In the genomic region with DNA sequence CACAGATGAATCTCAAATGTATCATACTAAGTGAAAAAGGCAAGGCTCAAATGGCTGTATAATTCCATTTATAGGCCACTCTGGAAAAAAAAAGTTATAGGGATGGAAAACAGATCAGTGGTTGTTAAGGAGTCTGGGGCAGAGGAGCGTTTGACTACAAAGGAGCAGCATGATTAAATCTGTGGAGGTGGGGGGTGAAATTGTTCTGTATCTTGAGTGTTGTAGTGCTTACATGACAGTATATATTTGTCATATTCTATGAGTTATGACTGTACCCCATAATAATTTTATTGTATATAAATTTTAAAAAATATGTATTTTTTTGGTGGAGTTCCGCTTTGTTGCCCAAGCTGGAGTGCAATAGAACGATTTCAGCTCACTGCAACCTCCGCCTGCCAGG, we compare ENCODE assay signal across 1 cellular context.
TF ChIP-seq lines count a peak whose summit lies in the region.

No MANE protein-coding gene starts in this region.

TF ChIP-seq in GM12878, 131 proteins besides CTCF, POLR2A, EP300 and RAD21:
- no peak for TF ChIP-seq CHD2 (IDR thresholded peaks at IDR 0.05; ENCODE audit: borderline replicate concordance, low read depth, low read length)
- TF ChIP-seq E4F1 (IDR thresholded peaks at IDR 0.05; ENCODE audit: borderline replicate concordance, partially characterized antibody) = no peak
- TF ChIP-seq, protein P1, sequence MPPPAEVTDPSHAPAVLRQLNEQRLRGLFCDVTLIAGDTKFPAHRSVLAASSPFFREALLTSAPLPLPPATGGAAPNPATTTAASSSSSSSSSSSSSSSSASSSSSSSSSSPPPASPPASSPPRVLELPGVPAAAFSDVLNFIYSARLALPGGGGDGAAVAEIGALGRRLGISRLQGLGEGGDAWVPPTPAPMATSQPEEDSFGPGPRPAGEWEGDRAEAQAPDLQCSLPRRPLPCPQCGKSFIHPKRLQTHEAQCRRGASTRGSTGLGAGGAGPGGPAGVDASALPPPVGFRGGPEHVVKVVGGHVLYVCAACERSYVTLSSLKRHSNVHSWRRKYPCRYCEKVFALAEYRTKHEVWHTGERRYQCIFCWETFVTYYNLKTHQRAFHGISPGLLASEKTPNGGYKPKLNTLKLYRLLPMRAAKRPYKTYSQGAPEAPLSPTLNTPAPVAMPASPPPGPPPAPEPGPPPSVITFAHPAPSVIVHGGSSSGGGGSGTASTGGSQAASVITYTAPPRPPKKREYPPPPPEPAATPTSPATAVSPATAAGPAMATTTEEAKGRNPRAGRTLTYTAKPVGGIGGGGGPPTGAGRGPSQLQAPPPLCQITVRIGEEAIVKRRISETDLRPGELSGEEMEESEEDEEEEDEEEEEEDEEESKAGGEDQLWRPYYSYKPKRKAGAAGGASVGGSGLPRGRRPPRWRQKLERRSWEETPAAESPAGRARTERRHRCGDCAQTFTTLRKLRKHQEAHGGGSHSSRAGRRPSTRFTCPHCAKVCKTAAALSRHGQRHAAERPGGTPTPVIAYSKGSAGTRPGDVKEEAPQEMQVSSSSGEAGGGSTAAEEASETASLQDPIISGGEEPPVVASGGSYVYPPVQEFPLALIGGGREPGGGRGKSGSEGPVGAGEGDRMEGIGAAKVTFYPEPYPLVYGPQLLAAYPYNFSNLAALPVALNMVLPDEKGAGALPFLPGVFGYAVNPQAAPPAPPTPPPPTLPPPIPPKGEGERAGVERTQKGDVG (CRISPR knock-in tag; IDR thresholded peaks at IDR 0.05) = no peak
- no peak for TF ChIP-seq KDM1A (IDR thresholded peaks at IDR 0.05; ENCODE audit: borderline replicate concordance)
- no peak for TF ChIP-seq CHD4 (IDR thresholded peaks at IDR 0.05)
- TF ChIP-seq ZNF217 (IDR thresholded peaks at IDR 0.05) = no peak
- no peak for TF ChIP-seq STAT1 (conservative IDR thresholded peaks at IDR 0.05)
- no peak for TF ChIP-seq CEBPB (IDR thresholded peaks at IDR 0.05; ENCODE audit: borderline replicate concordance in 1 of 2, low read depth in 2 of 2, low read length in 2 of 2)
- no peak for TF ChIP-seq DPF2 (IDR thresholded peaks at IDR 0.05)
- TF ChIP-seq FOXK2 (IDR thresholded peaks at IDR 0.05) = no peak
- no peak for TF ChIP-seq NFXL1 (IDR thresholded peaks at IDR 0.05; ENCODE audit: borderline replicate concordance)
TF ChIP-seq in GM12878: peak in this region for 0.
